In genomic region chr5:1343315-1343751, GRCh38 we compare ENCODE assay signal across 12 cellular contexts. TPM values are rescaled to one million over a fixed set of nuclear protein-coding genes. Genes with fewer than 3 reads are reported as not detected.
A peak's percentile ranks its signal among the peaks of the same experiment; 100 is the strongest.
DNase-seq lines count a peak whose midpoint lies in the region; ATAC-seq and TF ChIP-seq lines count a peak whose summit lies in the region.
"Had no signal": no experiment of that assay in that cellular context is flagged by ENCODE, and none has a peak within 500 bp of the region (broad histone marks: within the 10 kb centered on the region; RNA-seq: fewer than 3 reads in every experiment).

No MANE protein-coding gene starts in this region.

- ATAC-seq in memory B cell (ENCODE audit: low read depth): no peak
- ATAC-seq in HG03469 (IDR thresholded peaks at IDR 0.05; ENCODE audit: unreplicated experiment): no peak
- no peak for ATAC-seq in GM21526 (IDR thresholded peaks at IDR 0.05; ENCODE audit: low FRiP score, unreplicated experiment)
- no peak for ATAC-seq in GM19328 (IDR thresholded peaks at IDR 0.05; ENCODE audit: unreplicated experiment)

- H3K27ac Mint-ChIP-seq in activated naive CD8-positive, alpha-beta T cell: no peak overlapping the region
- peak overlapping the region; percentile 60 for H3K27ac Mint-ChIP-seq in memory B cell

- POLR2A ChIA-PET in A673 (lab: Charles Lee; ENCODE audit: low non-redundant PET): no interaction called here

- H3K4me1 ChIP-seq in A673 (ENCODE audit: insufficient read depth, low read length, poor library complexity, severe bottlenecking) (peaks cover 6% of the 10 kb centered on the region), HAP-1 (peaks cover 4% of the 10 kb centered on the region)

- no TSS peak for BruUV-seq in A673 (replicated peaks; lab: Mats Ljungman, UMichigan)

- peak overlapping the region; percentile 97 for H3K4me3 Mint-ChIP-seq in activated naive CD8-positive, alpha-beta T cell
- peak overlapping the region; percentile 74 for H3K4me3 Mint-ChIP-seq in memory B cell

- no peaks in the 10 kb centered on the region for H3K27me3 ChIP-seq in A673 (replicated peaks; ENCODE audit: insufficient read depth, low read depth, low read length, poor library complexity)
- no peaks in the 10 kb centered on the region for H3K27me3 ChIP-seq in HAP-1 (ENCODE audit: low read depth)

- DNase-seq in A673 (ENCODE audit: low spot score): no peak
- no peak for DNase-seq in HAP-1 (ENCODE audit: low spot score in 2 of 2)
- DNase-seq in memory B cell (ENCODE audit: low spot score in 2 of 2): no peak
- no peak for DNase-seq in stimulated activated CD4-positive, alpha-beta T cell treated with anti-CD3 and anti-CD28 coated beads, Interleukin-2, amount 100 ng/mL, for 24 hours
- DNase-seq: activated CD4-positive, alpha-beta T cell treated with anti-CD3 and anti-CD28 coated beads, Interleukin-2, amount 50 U/mL, for 1 hour; effector CD4-positive, alpha-beta T cell; NCI-H2227 treated with DMSO at 0.1 percent for 48 hours had no signal

- intact Hi-C loops in A673 (cut with micrococcal nuclease; ENCODE audit: unreplicated experiment): no loop called here

- H3K4me3 ChIP-seq in A673 (ENCODE audit: low read depth, low read length, poor library complexity, severe bottlenecking) (peak overlapping the region; percentile 71), HAP-1 (peak overlapping the region; percentile 60; the same call in 1 of the 2 replicates)

- peaks cover 32% of the 10 kb centered on the region for H3K4me1 Mint-ChIP-seq in activated naive CD8-positive, alpha-beta T cell (ENCODE audit: low read depth)
- H3K4me1 Mint-ChIP-seq in memory B cell: peaks cover 25% of the 10 kb centered on the region

- H3K27ac ChIP-seq in A673 (ENCODE audit: low read depth, low read length, poor library complexity, severe bottlenecking): no peak overlapping the region

- peaks cover 41% of the 10 kb centered on the region for H3K36me3 ChIP-seq in A673 (ENCODE audit: insufficient read depth, low read length, poor library complexity, severe bottlenecking)
- peaks cover 41% of the 10 kb centered on the region for H3K36me3 ChIP-seq in HAP-1 (replicated peaks)

- CTCF ChIA-PET in A673 (lab: Charles Lee): no interaction called here

- H3K27me3 Mint-ChIP-seq in activated naive CD8-positive, alpha-beta T cell: no peaks in the 10 kb centered on the region
- no peaks in the 10 kb centered on the region for H3K27me3 Mint-ChIP-seq in memory B cell

- H3K36me3 Mint-ChIP-seq in activated naive CD8-positive, alpha-beta T cell: peaks cover 10% of the 10 kb centered on the region
- H3K36me3 Mint-ChIP-seq in memory B cell: peaks cover 10% of the 10 kb centered on the region

- H3K9me3 ChIP-seq in A673 (ENCODE audit: low read depth, low read length, poor library complexity, severe bottlenecking) (no peaks in the 10 kb centered on the region), HAP-1 (no peaks in the 10 kb centered on the region)

- no peak for TF ChIP-seq CTCF in A673 (conservative IDR thresholded peaks at IDR 0.05; ENCODE audit: low read depth, low read length)

- H3K9me3 Mint-ChIP-seq in activated naive CD8-positive, alpha-beta T cell (ENCODE audit: low read depth): no peaks in the 10 kb centered on the region
- no peaks in the 10 kb centered on the region for H3K9me3 Mint-ChIP-seq in memory B cell

- in situ Hi-C loops in HAP-1 (cut with MboI; ENCODE audit: low sequenced_read_pairs): no loop called here

RNA-seq across cellular contexts. Expression of gene CLPTM1L, which starts 1.6 kb away (rescaled TPM):
- 128 and 146 TPM in 2 replicates for total RNA-seq in A673 (2021)

RNA-seq across cellular contexts. Expression of gene TERT, which starts 48.5 kb away (rescaled TPM):
- total RNA-seq in A673 (2021): 14.2 and 17.1 TPM in 2 replicates
- total RNA-seq: lung microvascular endothelial cell had no signal
